Comparison of ENCODE assay signal across 8 cellular contexts in genomic region chr17:31858647-31859486, GRCh38. TPM values are rescaled to one million over a fixed set of nuclear protein-coding genes. Genes with fewer than 3 reads are reported as not detected.
DNase-seq lines count a peak whose midpoint lies in the region; TF ChIP-seq lines count a peak whose summit lies in the region.

TSS of gene COPRS (minus strand) at chr17:31859244. CDS start at chr17:31859199, 45 bp downstream.

- H3K27me3 ChIP-seq in HAP-1 (ENCODE audit: low read depth) (no peaks in the 10 kb centered on the region), right atrium auricular region (no peaks in the 10 kb centered on the region)

- peak within 1 kb of the TSS; percentile 83 for H3K27ac Mint-ChIP-seq in T-helper 2 cell treated with Interferon-gamma antibody and Interleukin-4, amounts not matched to agents 5 μg/mL and 100 μg/mL, for 36 hours

- under 1% methylated on average over 99 of the region's 100 CpGs for WGBS in urinary bladder

- peaks cover 19% of the 10 kb centered on the region for H3K4me1 Mint-ChIP-seq in T-helper 2 cell treated with Interferon-gamma antibody and Interleukin-4, amounts not matched to agents 5 μg/mL and 100 μg/mL, for 36 hours (ENCODE audit: low read depth)

- H3K4me3 Mint-ChIP-seq in T-helper 2 cell treated with Interferon-gamma antibody and Interleukin-4, amounts not matched to agents 5 μg/mL and 100 μg/mL, for 36 hours: peak within 1 kb of the TSS; percentile 86

- H3K4me3 ChIP-seq in HAP-1: peak within 1 kb of the TSS; percentile 54
- H3K4me3 ChIP-seq in right atrium auricular region: peak within 1 kb of the TSS; percentile 58 to 73
- H3K4me3 ChIP-seq in urinary bladder (ENCODE audit: low read depth, low read length): peak within 1 kb of the TSS; percentile 87

- no peaks in the 10 kb centered on the region for H3K9me3 Mint-ChIP-seq in T-helper 2 cell treated with Interferon-gamma antibody and Interleukin-4, amounts not matched to agents 5 μg/mL and 100 μg/mL, for 36 hours

- H3K36me3 ChIP-seq in HAP-1 (replicated peaks) (peaks cover 43% of the 10 kb centered on the region), right atrium auricular region (peaks cover 15% of the 10 kb centered on the region), urinary bladder (ENCODE audit: insufficient read depth) (peaks cover 6% of the 10 kb centered on the region)

- H3K4me1 ChIP-seq in HAP-1: peaks cover 17% of the 10 kb centered on the region
- peaks cover 0 to 18% of the 10 kb centered on the region in 2 donors for H3K4me1 ChIP-seq in right atrium auricular region
- no peaks in the 10 kb centered on the region for H3K4me1 ChIP-seq in urinary bladder (ENCODE audit: insufficient read depth)

- peaks cover 13% of the 10 kb centered on the region for H3K36me3 Mint-ChIP-seq in T-helper 2 cell treated with Interferon-gamma antibody and Interleukin-4, amounts not matched to agents 5 μg/mL and 100 μg/mL, for 36 hours (ENCODE audit: low read depth)

- peak; percentile 45 for DNase-seq in DMS79 treated with DMSO at 0.1 percent for 48 hours (lab: John Stamatoyannopoulos, UW)
- peak; percentile 79 to 95 for DNase-seq in HAP-1 (ENCODE audit: low spot score in 2 of 2)
- peak; percentile 13 for DNase-seq in NCI-H128 (lab: John Stamatoyannopoulos, UW; ENCODE audit: unreplicated experiment)
- peak; percentile 77 for DNase-seq in T-helper 2 cell treated with Interferon-gamma antibody and Interleukin-4, amounts not matched to agents 5 μg/mL and 100 μg/mL, for 36 hours (ENCODE audit: low spot score)
- peak; percentile 4 to 92 (median 83) for DNase-seq in anterior cingulate cortex (lab: John Stamatoyannopoulos, UW)
- DNase-seq in right atrium auricular region (ENCODE audit: low spot score): peak; percentile 86
- DNase-seq in pulmonary artery endothelial cell (ENCODE audit: low read depth, low spot score): peak; percentile 51

- TF ChIP-seq CTCF in right atrium auricular region (IDR thresholded peaks at IDR 0.05): peak in 1 of 2 donors; percentile 45

- H3K9me3 ChIP-seq in HAP-1: no peaks in the 10 kb centered on the region
- H3K9me3 ChIP-seq in right atrium auricular region: no peaks in the 10 kb centered on the region

- in situ Hi-C loops in HAP-1 (cut with MboI; ENCODE audit: low sequenced_read_pairs): no loop called here

- H3K27me3 Mint-ChIP-seq in T-helper 2 cell treated with Interferon-gamma antibody and Interleukin-4, amounts not matched to agents 5 μg/mL and 100 μg/mL, for 36 hours (ENCODE audit: low read depth): no peaks in the 10 kb centered on the region

- H3K27ac ChIP-seq in right atrium auricular region (peak within 1 kb of the TSS; percentile 70 to 78), urinary bladder (ENCODE audit: low read depth) (no peak within 1 kb of the TSS)

RNA-seq across cellular contexts. Expression of gene COPRS, which starts in this region (rescaled TPM):
- total RNA-seq in right atrium auricular region: 10 to 100 TPM; 67.8 to 73.9 TPM
- 62.1 and 71.4 TPM in 2 replicates for total RNA-seq in pulmonary artery endothelial cell
- total RNA-seq in urinary bladder: 34.7 TPM
- 59.6 TPM for polyA plus RNA-seq in urinary bladder

Comparison
In these comparisons a context has a peak if more than half of its experiments do, and no peak if none do; other contexts are left out.
1. DNase-seq: peak in every context shown above with its lines; median percentile 87 in HAP-1; 86 in right atrium auricular region; 83 in anterior cingulate cortex; 77 in T-helper 2 cell treated with Interferon-gamma antibody and Interleukin-4, amounts not matched to agents 5 μg/mL and 100 μg/mL, for 36 hours; 51 in pulmonary artery endothelial cell; 45 in DMS79 treated with DMSO at 0.1 percent for 48 hours; 13 in NCI-H128.